Comparison of ENCODE assay signal across 8 cellular contexts in genomic region chr3:45841701-45842491, GRCh38. TPM values are rescaled to one million over a fixed set of nuclear protein-coding genes. Genes with fewer than 3 reads are reported as not detected.
DNase-seq lines count a peak whose midpoint lies in the region; ATAC-seq and TF ChIP-seq lines count a peak whose summit lies in the region.

LZTFL1 (minus strand) TSS chr3:45842119; CDS start chr3:45841991, 128 bp downstream.

- H3K79me2 ChIP-seq in Karpas-422 (ENCODE audit: low read length): no peaks in the 10 kb centered on the region

- peaks cover 0 to 7% (median 0%) of the 10 kb centered on the region in 11 donors for H3K9me3 Mint-ChIP-seq in naive thymus-derived CD4-positive, alpha-beta T cell
- no peaks in the 10 kb centered on the region for H3K9me3 Mint-ChIP-seq in stimulated activated effector memory CD8-positive, alpha-beta T cell treated with anti-CD3 and anti-CD28 coated beads, Interleukin-12 subunit alpha, Interleukin-12 subunit beta, amount 100 ng/mL, for 72 hours

- peak within 1 kb of the TSS; percentile 41 for H3K9ac ChIP-seq in Karpas-422 (ENCODE audit: low read length)

- H3K27ac ChIP-seq in Karpas-422 (ENCODE audit: low read length): no peak within 1 kb of the TSS
- peak within 1 kb of the TSS; percentile 88 for H3K27ac ChIP-seq in naive thymus-derived CD4-positive, alpha-beta T cell (ENCODE audit: low read depth, low read length)

- no peaks in the 10 kb centered on the region for H4K20me1 ChIP-seq in Karpas-422 (ENCODE audit: insufficient read depth, low read depth, low read length)

- peak within 1 kb of the TSS; percentile 63; the same call in 1 of the 2 replicates for H2AFZ ChIP-seq in Karpas-422 (ENCODE audit: low read length)

- peak within 1 kb of the TSS; percentile 90 to 97 (median 94) for H3K4me3 Mint-ChIP-seq in naive thymus-derived CD4-positive, alpha-beta T cell
- peak within 1 kb of the TSS; percentile 90 for H3K4me3 Mint-ChIP-seq in stimulated activated effector memory CD8-positive, alpha-beta T cell treated with anti-CD3 and anti-CD28 coated beads, Interleukin-12 subunit alpha, Interleukin-12 subunit beta, amount 100 ng/mL, for 72 hours

- no peaks in the 10 kb centered on the region for H3K36me3 ChIP-seq in Karpas-422 (ENCODE audit: insufficient read depth, low read length)
- H3K36me3 ChIP-seq in naive thymus-derived CD4-positive, alpha-beta T cell (ENCODE audit: control insufficient read depth in 2 of 3, insufficient read depth in 3 of 3, low read length in 3 of 3): no peaks in the 10 kb centered on the region

- H3K27me3 Mint-ChIP-seq in naive thymus-derived CD4-positive, alpha-beta T cell: peaks cover 0 to 65% (median 0%) of the 10 kb centered on the region in 5 donors

- H3K4me3 ChIP-seq in Karpas-422 (ENCODE audit: low read length) (peak within 1 kb of the TSS; percentile 65), fibroblast of mammary gland (ENCODE audit: control insufficient read depth, low read depth, low read length) (peak within 1 kb of the TSS; percentile 75)
- H3K4me3 ChIP-seq in naive thymus-derived CD4-positive, alpha-beta T cell (ENCODE audit: low read length): peak within 1 kb of the TSS; percentile 77

- peaks cover 0 to 14% (median 7%) of the 10 kb centered on the region in 5 donors for H3K36me3 Mint-ChIP-seq in naive thymus-derived CD4-positive, alpha-beta T cell
- H3K36me3 Mint-ChIP-seq in stimulated activated effector memory CD8-positive, alpha-beta T cell treated with anti-CD3 and anti-CD28 coated beads, Interleukin-12 subunit alpha, Interleukin-12 subunit beta, amount 100 ng/mL, for 72 hours: peaks cover 5% of the 10 kb centered on the region

- CTCF ChIA-PET in naive thymus-derived CD4-positive, alpha-beta T cell (lab: Charles Lee): interaction anchor here (0.7 to 0.9 kb wide), 3 partner anchors 10 to 1625 kb away, joined by 3 to 5 read pairs (median 5); no protein-coding TSS in a partner anchor

- peak; percentile 95 for ATAC-seq in GM21723 (IDR thresholded peaks at IDR 0.05; ENCODE audit: unreplicated experiment)
- ATAC-seq in naive thymus-derived CD4-positive, alpha-beta T cell: peak; percentile 94
- peak; percentile 96 for ATAC-seq in stimulated activated effector memory CD8-positive, alpha-beta T cell treated with anti-CD3 and anti-CD28 coated beads, Interleukin-12 subunit alpha, Interleukin-12 subunit beta, amount 100 ng/mL, for 72 hours

- TF ChIP-seq CTCF in fibroblast of mammary gland (conservative IDR thresholded peaks at IDR 0.05; ENCODE audit: control insufficient read depth, insufficient read depth, low read depth, low read length): no peak

- H3K4me1 ChIP-seq in Karpas-422 (ENCODE audit: low read length): peaks cover 14% of the 10 kb centered on the region
- peaks cover 8 to 13% of the 10 kb centered on the region in 2 donors for H3K4me1 ChIP-seq in naive thymus-derived CD4-positive, alpha-beta T cell (ENCODE audit: control insufficient read depth in 2 of 2, insufficient read depth in 2 of 2, low read length in 2 of 2)

- H3K9me3 ChIP-seq in Karpas-422 (ENCODE audit: low read length): no peaks in the 10 kb centered on the region
- H3K9me3 ChIP-seq in naive thymus-derived CD4-positive, alpha-beta T cell (ENCODE audit: control insufficient read depth in 2 of 3, low read length in 3 of 3): no peaks in the 10 kb centered on the region

- H3K27me3 ChIP-seq in Karpas-422 (ENCODE audit: low read length): no peaks in the 10 kb centered on the region; the same call in 1 of the 2 replicates
- no peaks in the 10 kb centered on the region for H3K27me3 ChIP-seq in naive thymus-derived CD4-positive, alpha-beta T cell (ENCODE audit: control insufficient read depth in 2 of 2, insufficient read depth in 2 of 2, low read length in 2 of 2)

- intact Hi-C loops in naive thymus-derived CD4-positive, alpha-beta T cell (cut with micrococcal nuclease): loop anchor here (1.0 to 10.0 kb wide), 10 partner anchors 23 to 980 kb away; partner anchors contain the start of genes FYCO1 (in 2 of the 2), SACM1L (in 2 of the 2), LIMD1 (in 1 of the 2) and TMEM42 (in 1 of the 2)

- H3K4me1 Mint-ChIP-seq in naive thymus-derived CD4-positive, alpha-beta T cell: peaks cover 6 to 41% (median 25%) of the 10 kb centered on the region in 7 donors
- peaks cover 15% of the 10 kb centered on the region for H3K4me1 Mint-ChIP-seq in stimulated activated effector memory CD8-positive, alpha-beta T cell treated with anti-CD3 and anti-CD28 coated beads, Interleukin-12 subunit alpha, Interleukin-12 subunit beta, amount 100 ng/mL, for 72 hours

- peak within 1 kb of the TSS; percentile 63 for H3K4me2 ChIP-seq in Karpas-422 (ENCODE audit: low read depth, low read length, poor library complexity, severe bottlenecking)

- peak; percentile 96 for DNase-seq in DMS 273 (lab: John Stamatoyannopoulos, UW; ENCODE audit: unreplicated experiment)
- DNase-seq in Karpas-422: peak; percentile 91
- peak; percentile 98 for DNase-seq in RPMI7951 (ENCODE audit: low read depth)
- DNase-seq in activated T-helper 1 cell treated with anti-CD3 and anti-CD28 coated beads, Interleukin-2, amount 50 U/mL, for 16 hours (ENCODE audit: low read depth in 1 of 2, low spot score in 1 of 2): peak; percentile 69 to 80
- DNase-seq in fibroblast of mammary gland (ENCODE audit: low read depth): peak; percentile 98
- DNase-seq in naive thymus-derived CD4-positive, alpha-beta T cell: peak; percentile 62 to 94 (median 91)
- peak; percentile 69 to 92 for DNase-seq in stimulated activated effector memory CD8-positive, alpha-beta T cell treated with anti-CD3 and anti-CD28 coated beads, Interleukin-12 subunit alpha, Interleukin-12 subunit beta, amount 100 ng/mL, for 72 hours (ENCODE audit: low spot score in 2 of 2)

- peak within 1 kb of the TSS; percentile 86 to 98 (median 94) for H3K27ac Mint-ChIP-seq in naive thymus-derived CD4-positive, alpha-beta T cell
- H3K27ac Mint-ChIP-seq in stimulated activated effector memory CD8-positive, alpha-beta T cell treated with anti-CD3 and anti-CD28 coated beads, Interleukin-12 subunit alpha, Interleukin-12 subunit beta, amount 100 ng/mL, for 72 hours: peak within 1 kb of the TSS; percentile 95

- POLR2A ChIA-PET in naive thymus-derived CD4-positive, alpha-beta T cell (lab: Charles Lee): interaction anchor here (0.6 to 0.9 kb wide), 3 partner anchors 9 to 534 kb away, joined by 3 to 4 read pairs (median 3); no protein-coding TSS in a partner anchor

- H3K9me2 ChIP-seq in Karpas-422 (replicated peaks; ENCODE audit: insufficient read depth, low read length): no peaks in the 10 kb centered on the region

RNA-seq across cellular contexts. Expression of gene LZTFL1, which starts in this region (rescaled TPM):
- total RNA-seq in Karpas-422 (2014; rRNA removed; shearing (Covaris generic); ENCODE audit: low replicate concordance): 4.9 and 6.2 TPM in 2 replicates
- total RNA-seq in RPMI7951 (2014; rRNA removed; shearing (Covaris generic)): 26.5 and 38.3 TPM in 2 replicates
- total RNA-seq in naive thymus-derived CD4-positive, alpha-beta T cell: 10 to 100 TPM in 4 of 5 experiments, 1 to 10 TPM in 1; 8.5 to 15.7 (median 12.6) TPM
- polyA plus RNA-seq in naive thymus-derived CD4-positive, alpha-beta T cell: 10 to 100 TPM; 12.8 to 21.0 TPM
